ENCODE assay signal across 10 cellular contexts in genomic region chr18:55509631-55510372, GRCh38.
DNase-seq lines count a peak whose midpoint lies in the region; ATAC-seq and TF ChIP-seq lines count a peak whose summit lies in the region.
"Had no signal": no experiment of that assay in that cellular context is flagged by ENCODE, and none has a peak within 500 bp of the region (broad histone marks: within the 10 kb centered on the region; RNA-seq: fewer than 3 reads in every experiment).

No MANE protein-coding gene starts in this region.

- H3K27me3 ChIP-seq in hepatocyte (no peaks in the 10 kb centered on the region), thoracic aorta (replicated peaks; ENCODE audit: insufficient read depth) (no peaks in the 10 kb centered on the region)

- no peaks in the 10 kb centered on the region for H3K36me3 Mint-ChIP-seq in T-helper 2 cell treated with Interferon-gamma antibody and Interleukin-4, amounts not matched to agents 5 μg/mL and 100 μg/mL, for 36 hours (ENCODE audit: low read depth)

- peak overlapping the region; percentile 57 for H3K4me2 ChIP-seq in hepatocyte

- TF ChIP-seq CTCF in hepatocyte (IDR thresholded peaks at IDR 0.05; ENCODE audit: poor library complexity): no peak
- no peak for TF ChIP-seq CTCF in thoracic aorta (IDR thresholded peaks at IDR 0.05)

- peak; percentile 41 for DNase-seq in SIG-M5 treated with dmso at 0.1 percent for 504 hours (lab: John Stamatoyannopoulos, UW; ENCODE audit: unreplicated experiment)
- no peak for DNase-seq in SIG-M5 (lab: John Stamatoyannopoulos, UW)
- DNase-seq in T-helper 2 cell treated with Interferon-gamma antibody and Interleukin-4, amounts not matched to agents 5 μg/mL and 100 μg/mL, for 36 hours (ENCODE audit: low spot score): no peak
- DNase-seq in hepatocyte (ENCODE audit: low spot score): no peak
- DNase-seq in thoracic aorta (ENCODE audit: low spot score): no peak
- no peak for DNase-seq in DMS53 (lab: John Stamatoyannopoulos, UW)
- DNase-seq in activated CD4-positive, alpha-beta T cell treated with anti-CD3 and anti-CD28 coated beads for 4 hours: no peak

- H3K36me3 ChIP-seq in hepatocyte (replicated peaks; ENCODE audit: insufficient read depth, low read depth): no peaks in the 10 kb centered on the region
- H3K36me3 ChIP-seq in thoracic aorta: no peaks in the 10 kb centered on the region

- no peak overlapping the region for H3K4me3 ChIP-seq in hepatocyte
- H3K4me3 ChIP-seq in thoracic aorta: peak overlapping the region; percentile 59

- no peaks in the 10 kb centered on the region for H3K9me2 ChIP-seq in hepatocyte (replicated peaks; ENCODE audit: insufficient read depth)

- 66% methylated on average over 4 of the region's 4 CpGs for WGBS in hepatocyte (ENCODE audit: low lambda C conversion rate, missing lambda C conversion rate)

- H3K4me1 ChIP-seq in hepatocyte (ENCODE audit: insufficient read depth) (no peaks in the 10 kb centered on the region), thoracic aorta (ENCODE audit: control insufficient read depth in 1 of 2, low read depth in 2 of 2) (peaks cover 14 to 20% of the 10 kb centered on the region in 2 donors)

- H3K4me3 Mint-ChIP-seq in T-helper 2 cell treated with Interferon-gamma antibody and Interleukin-4, amounts not matched to agents 5 μg/mL and 100 μg/mL, for 36 hours: peak overlapping the region; percentile 6
- H3K4me3 Mint-ChIP-seq: central memory CD8-positive, alpha-beta T cell had no signal

- ATAC-seq in HG03039 (IDR thresholded peaks at IDR 0.05; ENCODE audit: unreplicated experiment) (peak; percentile 92), thoracic aorta (ENCODE audit: insufficient number of reproducible peaks, low FRiP score, low read depth) (no peak)

- no peaks in the 10 kb centered on the region for H4K20me1 ChIP-seq in hepatocyte (ENCODE audit: insufficient read depth, poor library complexity, severe bottlenecking)

- no peaks in the 10 kb centered on the region for H3K9me3 Mint-ChIP-seq in T-helper 2 cell treated with Interferon-gamma antibody and Interleukin-4, amounts not matched to agents 5 μg/mL and 100 μg/mL, for 36 hours
- H3K9me3 Mint-ChIP-seq: central memory CD8-positive, alpha-beta T cell had no signal

- peaks cover 13% of the 10 kb centered on the region for H3K79me2 ChIP-seq in hepatocyte

- H3K27ac ChIP-seq in hepatocyte (peak overlapping the region; percentile 48), thoracic aorta (peak overlapping the region in 1 of 2 donors; percentile 71)
- H3K27ac ChIP-seq: C4-2B had no signal

- no peak overlapping the region for H3K27ac Mint-ChIP-seq in T-helper 2 cell treated with Interferon-gamma antibody and Interleukin-4, amounts not matched to agents 5 μg/mL and 100 μg/mL, for 36 hours

- H3K9me3 ChIP-seq in hepatocyte (ENCODE audit: low read depth): no peaks in the 10 kb centered on the region
- no peaks in the 10 kb centered on the region for H3K9me3 ChIP-seq in thoracic aorta

- H3K27me3 Mint-ChIP-seq in T-helper 2 cell treated with Interferon-gamma antibody and Interleukin-4, amounts not matched to agents 5 μg/mL and 100 μg/mL, for 36 hours (ENCODE audit: low read depth): no peaks in the 10 kb centered on the region
- H3K27me3 Mint-ChIP-seq: central memory CD8-positive, alpha-beta T cell had no signal

- H3K4me1 Mint-ChIP-seq in T-helper 2 cell treated with Interferon-gamma antibody and Interleukin-4, amounts not matched to agents 5 μg/mL and 100 μg/mL, for 36 hours (ENCODE audit: low read depth): peaks cover 1% of the 10 kb centered on the region
- H3K4me1 Mint-ChIP-seq: central memory CD8-positive, alpha-beta T cell had no signal

- H2AFZ ChIP-seq in hepatocyte: no peak overlapping the region
